ENCODE assay signal across 12 cellular contexts in the genomic region with DNA sequence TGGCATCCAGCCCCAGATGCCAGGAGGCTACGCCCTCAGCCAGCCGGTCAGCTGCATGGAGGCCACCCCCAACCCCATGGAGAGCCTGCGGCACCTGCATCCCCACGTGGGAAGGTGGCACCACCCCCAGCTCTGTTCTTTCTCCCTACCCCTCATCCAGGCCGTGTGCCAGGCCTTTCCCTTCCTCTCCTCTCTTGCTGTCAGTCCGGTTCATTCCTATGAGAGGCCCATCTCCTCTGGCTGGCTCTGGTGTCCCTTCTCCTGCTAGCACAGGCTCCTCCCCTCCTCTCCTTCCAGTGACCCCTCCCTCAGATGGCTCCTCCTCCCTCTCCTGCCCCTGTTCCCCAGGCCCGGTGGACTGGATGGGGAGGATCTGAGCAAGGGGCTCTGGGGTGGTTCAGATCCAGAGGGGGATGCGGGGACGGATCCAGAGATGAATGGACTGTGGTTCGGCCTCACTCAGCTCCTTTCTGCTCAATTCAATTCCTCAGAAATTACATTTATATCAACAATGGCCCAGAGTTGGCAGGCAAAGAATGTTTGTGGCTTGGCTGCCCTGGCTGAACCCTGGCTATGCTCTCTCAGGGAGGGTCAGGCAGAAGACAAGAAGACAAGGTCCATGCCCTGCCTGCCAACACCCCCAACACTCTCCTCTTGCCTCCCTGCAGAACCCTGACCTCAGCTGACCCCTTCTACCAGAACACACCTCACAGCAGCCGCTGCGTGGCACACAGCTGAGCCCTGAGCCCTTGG. TPM values are rescaled to one million over a fixed set of nuclear protein-coding genes. Genes with fewer than 3 reads are reported as not detected.
DNase-seq lines count a peak whose midpoint lies in the region; ATAC-seq and TF ChIP-seq lines count a peak whose summit lies in the region.
"Had no signal": no experiment of that assay in that cellular context is flagged by ENCODE, and none has a peak within 500 bp of the region (broad histone marks: within the 10 kb centered on the region; RNA-seq: fewer than 3 reads in every experiment).

No MANE protein-coding gene starts in this region.

- H3K4me1 ChIP-seq in mesendoderm (ENCODE audit: control insufficient read depth, low read depth, low read length), result peaks cover 2% of the 10 kb centered on the region

- no peak overlapping the region for H2BK120ac ChIP-seq in mesendoderm (ENCODE audit: low read depth, low read length)

- no peaks in the 10 kb centered on the region for H3K4me1 Mint-ChIP-seq in T-helper 2 cell treated with Interferon-gamma antibody and Interleukin-4, amounts not matched to agents 5 μg/mL and 100 μg/mL, for 36 hours (ENCODE audit: low read depth)

- no peak overlapping the region for H4K5ac ChIP-seq in mesendoderm (ENCODE audit: low read length)

- no peaks in the 10 kb centered on the region for H3K9me3 Mint-ChIP-seq in T-helper 2 cell treated with Interferon-gamma antibody and Interleukin-4, amounts not matched to agents 5 μg/mL and 100 μg/mL, for 36 hours
- H3K9me3 Mint-ChIP-seq: T-helper 1 cell treated with Interleukin-12 subunit alpha and Interleukin-12 subunit beta and Interleukin-4 antibody, amounts not matched to agents 30 μg/mL and 1 μg/mL, for 36 hours had no signal

- no peaks in the 10 kb centered on the region for H3K36me3 ChIP-seq in mesendoderm (ENCODE audit: control insufficient read depth, insufficient read depth, low read length)

- H3K4me3 ChIP-seq in mesendoderm (ENCODE audit: low read length), result no peak overlapping the region
- H3K4me3 ChIP-seq: smooth muscle cell had no signal

- no peak overlapping the region for H3K27ac Mint-ChIP-seq in T-helper 2 cell treated with Interferon-gamma antibody and Interleukin-4, amounts not matched to agents 5 μg/mL and 100 μg/mL, for 36 hours
- H3K27ac Mint-ChIP-seq: T-helper 1 cell treated with Interleukin-12 subunit alpha and Interleukin-12 subunit beta and Interleukin-4 antibody, amounts not matched to agents 30 μg/mL and 1 μg/mL, for 36 hours had no signal

- H3K18ac ChIP-seq in mesendoderm (ENCODE audit: low read length), result no peak overlapping the region

- H3K36me3 Mint-ChIP-seq in T-helper 2 cell treated with Interferon-gamma antibody and Interleukin-4, amounts not matched to agents 5 μg/mL and 100 μg/mL, for 36 hours (ENCODE audit: low read depth), result no peaks in the 10 kb centered on the region

- H3K27ac ChIP-seq in 22Rv1 (peak overlapping the region; percentile 84), mesendoderm (ENCODE audit: low read depth, low read length) (no peak overlapping the region)

- no peak overlapping the region for H2BK5ac ChIP-seq in mesendoderm (ENCODE audit: low read length)

- no peak overlapping the region for H3K4me2 ChIP-seq in mesendoderm (ENCODE audit: low read length)

- DNase-seq in NCI-H2029 (lab: John Stamatoyannopoulos, UW), result peak; percentile 61
- DNase-seq in epidermal melanocyte (ENCODE audit: insufficient read length, low spot score), result peak; percentile 35
- DNase-seq in mesendoderm, result peak; percentile 44
- DNase-seq in activated CD4-positive, alpha-beta T cell treated with anti-CD3 and anti-CD28 coated beads, Interleukin-2, amount 50 U/mL, for 1 hour, result no peak
- no peak for DNase-seq in T-helper 2 cell treated with Interferon-gamma antibody and Interleukin-4, amounts not matched to agents 5 μg/mL and 100 μg/mL, for 36 hours (ENCODE audit: low spot score)
- DNase-seq: NCI-H2081 treated with DMSO at 0.1 percent for 48 hours; stimulated activated naive CD4-positive, alpha-beta T cell had no signal

- no peaks in the 10 kb centered on the region for H3K79me2 ChIP-seq in mesendoderm (ENCODE audit: control insufficient read depth, insufficient read depth, low read length)

- no peak overlapping the region for H3K23ac ChIP-seq in mesendoderm (ENCODE audit: low read length)

- WGBS in mesendoderm (ENCODE audit: extremely low coverage, insufficient coverage, low lambda C conversion rate), result no CpG with 5 or more reads among the region's 12 CpGs

- H3K4me3 Mint-ChIP-seq in T-helper 2 cell treated with Interferon-gamma antibody and Interleukin-4, amounts not matched to agents 5 μg/mL and 100 μg/mL, for 36 hours, result no peak overlapping the region
- H3K4me3 Mint-ChIP-seq: T-helper 1 cell treated with Interleukin-12 subunit alpha and Interleukin-12 subunit beta and Interleukin-4 antibody, amounts not matched to agents 30 μg/mL and 1 μg/mL, for 36 hours had no signal

- no peaks in the 10 kb centered on the region for H3K79me1 ChIP-seq in mesendoderm (ENCODE audit: low read length)

- H3K56ac ChIP-seq in mesendoderm (ENCODE audit: low read length), result no peak overlapping the region

- no peaks in the 10 kb centered on the region for H3K27me3 Mint-ChIP-seq in T-helper 2 cell treated with Interferon-gamma antibody and Interleukin-4, amounts not matched to agents 5 μg/mL and 100 μg/mL, for 36 hours (ENCODE audit: low read depth)

- H3K27me3 ChIP-seq in mesendoderm (ENCODE audit: insufficient read depth, low read length, poor library complexity), result no peaks in the 10 kb centered on the region

- no peak overlapping the region for H2BK15ac ChIP-seq in mesendoderm (replicated peaks; ENCODE audit: low read depth)

- no peak overlapping the region for H3K9ac ChIP-seq in mesendoderm (ENCODE audit: low read length)

- no peak for TF ChIP-seq CTCF in 22Rv1 (IDR thresholded peaks at IDR 0.05)

- no peak overlapping the region for H3K4ac ChIP-seq in mesendoderm (ENCODE audit: low read depth, low read length)

- no peak overlapping the region for H4K8ac ChIP-seq in mesendoderm (ENCODE audit: low read depth, low read length)

- no peak overlapping the region for H2AK5ac ChIP-seq in mesendoderm (ENCODE audit: low read length)

- no peak for ATAC-seq in HG03139 (IDR thresholded peaks at IDR 0.05; ENCODE audit: unreplicated experiment)
- ATAC-seq in HG02588 (IDR thresholded peaks at IDR 0.05; ENCODE audit: unreplicated experiment), result no peak

RNA-seq across cellular contexts. Expression of a gene that starts 18.5 kb away (rescaled TPM):
- polyA plus RNA-seq in mesendoderm (2013, experiment 1 of 2), result 0.20 TPM
- 0.29 TPM for polyA plus RNA-seq in mesendoderm (2013, experiment 2 of 2)

Comparison
In these comparisons a context has a peak if more than half of its experiments do, and no peak if none do; other contexts are left out.
1. DNase-seq: peak in NCI-H2029 (single experiment), epidermal melanocyte (single experiment) and mesendoderm (single experiment); none in activated CD4-positive, alpha-beta T cell treated with anti-CD3 and anti-CD28 coated beads, Interleukin-2, amount 50 U/mL, for 1 hour (single experiment) and T-helper 2 cell treated with Interferon-gamma antibody and Interleukin-4, amounts not matched to agents 5 μg/mL and 100 μg/mL, for 36 hours (single experiment).